In the genomic region with DNA sequence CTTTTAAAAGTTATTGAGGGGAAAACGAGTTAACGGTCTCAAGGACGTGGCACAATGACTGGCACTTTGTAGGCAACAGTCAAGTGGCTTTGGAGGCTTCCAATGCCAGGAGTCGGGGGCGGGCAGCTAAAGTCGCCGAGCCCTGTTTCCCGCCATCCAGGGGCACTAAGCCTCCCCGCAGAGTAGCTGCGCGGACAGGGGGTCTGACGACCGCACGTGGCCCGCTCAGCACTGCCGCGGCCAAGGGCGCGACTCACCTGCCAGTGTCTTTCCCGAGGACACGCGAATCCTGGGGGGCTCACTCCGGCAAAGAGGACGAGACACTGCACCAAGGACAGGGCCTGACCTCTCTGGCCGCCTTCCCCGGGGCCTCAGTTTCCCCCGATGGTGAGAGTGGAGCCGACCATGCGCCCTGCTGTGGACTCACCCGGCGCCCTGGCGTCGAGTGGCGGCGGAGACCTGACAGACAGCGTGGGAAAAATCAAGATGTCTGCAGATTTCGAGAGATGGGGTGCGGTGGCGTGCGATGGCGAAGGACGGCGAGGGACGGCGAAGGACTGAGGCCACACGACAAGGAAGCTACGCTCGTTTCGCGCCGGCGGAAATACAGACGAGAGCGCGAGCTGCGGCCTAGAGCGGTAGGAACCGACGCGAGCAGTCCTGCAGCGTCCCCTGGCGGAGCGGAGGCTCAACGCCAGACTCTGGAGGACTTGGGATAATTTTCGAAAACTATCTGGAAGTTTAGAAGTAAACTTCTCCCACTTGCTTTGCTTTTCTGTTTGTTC, we compare ENCODE assay signal across 8 cellular contexts. TPM values are rescaled to one million over a fixed set of nuclear protein-coding genes. Genes with fewer than 3 reads are reported as not detected.
DNase-seq lines count a peak whose midpoint lies in the region; ATAC-seq and TF ChIP-seq lines count a peak whose summit lies in the region.

A gene (minus strand): TSS at position 559 of the 785 bp plus-strand sequence.

- H3K4me1 ChIP-seq in stomach = peaks cover 6 to 41% (median 19%) of the 10 kb centered on the region in 4 donors

- H3K4me3 ChIP-seq in foreskin fibroblast (ENCODE audit: low read depth in 1 of 2, low read length in 2 of 2) (peak within 1 kb of the TSS; percentile 84 to 86), stomach (peak within 1 kb of the TSS; percentile 54 to 94 (median 84))

- peak within 1 kb of the TSS; percentile 96 for H3K4me3 Mint-ChIP-seq in neural crest cell

- H3K4me1 Mint-ChIP-seq in neural crest cell = peaks cover 28% of the 10 kb centered on the region

- no peaks in the 10 kb centered on the region for H3K9me3 Mint-ChIP-seq in neural crest cell

- peaks cover 27% of the 10 kb centered on the region for H3K36me3 Mint-ChIP-seq in neural crest cell (ENCODE audit: low read depth)

- peak in 1 of 4 donors; percentile 45 for TF ChIP-seq POLR2A in stomach (IDR thresholded peaks at IDR 0.05)

- H3K27me3 ChIP-seq in stomach = no peaks in the 10 kb centered on the region

- peak; percentile 59 for ATAC-seq in GM21825 (IDR thresholded peaks at IDR 0.05; ENCODE audit: unreplicated experiment)

- intact Hi-C loops in stomach (cut with DNase I; ENCODE audit: low total_unique reads) = no loop called here

- peak; percentile 87 for DNase-seq in DMS153 (lab: John Stamatoyannopoulos, UW)
- DNase-seq in M059J (ENCODE audit: low read depth) = peak; percentile 92
- peak; percentile 60 for DNase-seq in SIG-M5 (lab: John Stamatoyannopoulos, UW)
- DNase-seq in activated gamma-delta T cell (lab: John Stamatoyannopoulos, UW) = peak; percentile 77
- DNase-seq in foreskin fibroblast = peak; percentile 91 to 97
- DNase-seq in neural crest cell (ENCODE audit: low read depth, low spot score) = peak; percentile 92
- peak; percentile 93 for DNase-seq in stomach

- H3K9me3 ChIP-seq in stomach = peaks cover 0 to 7% (median 2%) of the 10 kb centered on the region in 4 donors

- H3K27ac Mint-ChIP-seq in neural crest cell (ENCODE audit: unreplicated experiment) = peak within 1 kb of the TSS; percentile 99

- H3K27ac ChIP-seq in stomach = peak within 1 kb of the TSS; percentile 87 to 93 (median 87)

- no peaks in the 10 kb centered on the region for H3K27me3 Mint-ChIP-seq in neural crest cell (ENCODE audit: low read depth)

- peak; percentile 99 for TF ChIP-seq CTCF in foreskin fibroblast (IDR thresholded peaks at IDR 0.05; ENCODE audit: low read depth, low read length)
- peak; percentile 100 for TF ChIP-seq CTCF in neural crest cell (conservative IDR thresholded peaks at IDR 0.05)
- peak in 5 of 7 experiments; percentile 97 to 99 (median 98) for TF ChIP-seq CTCF in stomach (IDR thresholded peaks at IDR 0.05)

- peaks cover 34 to 41% (median 40%) of the 10 kb centered on the region in 4 donors for H3K36me3 ChIP-seq in stomach

- WGBS in stomach, 5 donors = 0 to 2% (median 1%) methylated on average over 54 to 65 of the region's 65 CpGs

- TF ChIP-seq EP300 in stomach (IDR thresholded peaks at IDR 0.05) = no peak

RNA-seq across cellular contexts. Expression of the gene that starts here (rescaled TPM):
- total RNA-seq in M059J (2014; rRNA removed; shearing (Covaris generic)) = 6.1 and 24.9 TPM in 2 replicates
- 64.9 and 65.5 TPM in 2 replicates for total RNA-seq in neural crest cell
- 10 to 100 TPM; 11.0 to 55.2 (median 23.9) TPM for total RNA-seq in stomach
- 10 to 100 TPM; 24.5 to 43.7 (median 34.7) TPM for polyA plus RNA-seq in stomach

Comparison
In these comparisons a context has a peak if more than half of its experiments do, and no peak if none do; other contexts are left out.
1. Peak in every context shown above with its lines: DNase-seq, ATAC-seq, H3K4me3 ChIP-seq and H3K27ac ChIP-seq.